In the genomic region with DNA sequence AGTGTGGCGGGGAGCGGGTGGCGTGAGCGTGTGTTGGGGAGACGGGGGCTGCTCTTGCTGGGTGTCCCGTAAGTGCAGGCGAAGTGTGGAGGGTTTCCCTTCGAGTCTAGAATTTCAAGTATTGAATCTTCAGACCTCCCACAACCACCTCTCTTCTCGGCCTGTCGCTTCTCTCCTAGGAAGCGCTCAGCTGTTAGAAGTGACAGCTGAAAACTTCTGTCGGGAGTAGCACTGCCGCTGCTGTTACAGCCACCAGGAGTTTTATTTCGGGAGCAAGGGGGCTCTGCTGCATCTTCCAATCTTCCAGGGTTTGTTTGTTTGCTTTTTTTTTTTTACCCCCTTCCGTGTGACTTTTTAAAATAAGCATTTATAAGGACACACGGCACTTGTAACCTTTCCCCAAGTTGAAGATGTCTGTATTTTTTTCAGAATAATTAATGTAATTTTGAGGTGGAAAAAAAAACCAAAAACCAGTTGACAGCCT, we compare ENCODE assay signal across 8 cellular contexts. TPM values are rescaled to one million over a fixed set of nuclear protein-coding genes. Genes with fewer than 3 reads are reported as not detected.
DNase-seq lines count a peak whose midpoint lies in the region; ATAC-seq and TF ChIP-seq lines count a peak whose summit lies in the region.

No MANE protein-coding gene starts in this region.

- ATAC-seq in IMR-90 (ENCODE audit: low read depth) (peak; percentile 2), heart left ventricle (peak in 1 of 4 donors; percentile 16)
- no peak for ATAC-seq in activated T-cell treated with anti-CD3 and anti-CD28 coated beads, Interleukin-2, amount 50 U/mL, for 4 hours

- H3K36me3 Mint-ChIP-seq in activated T-cell treated with anti-CD3 and anti-CD28 coated beads, Interleukin-2, amount 50 U/mL, for 4 hours (ENCODE audit: insufficient read depth): peaks cover 7% of the 10 kb centered on the region

- H2BK15ac ChIP-seq in IMR-90 (ENCODE audit: low read depth, low read length): no peak overlapping the region

- peak overlapping the region in 1 of 2 experiments; percentile 38; a peak in 1 of 4 replicates for H4K8ac ChIP-seq in IMR-90 (ENCODE audit: low read depth in 2 of 2, low read length in 2 of 2)

- BruUV-seq in IMR-90 (replicated peaks; lab: Mats Ljungman, UMichigan): no TSS peak

- peaks cover 12% of the 10 kb centered on the region for H4K20me1 ChIP-seq in IMR-90 (ENCODE audit: insufficient read depth, low read length)

- H3K4me3 ChIP-seq in IMR-90 (ENCODE audit: insufficient read depth, low read depth, low read length) (peak overlapping the region; percentile 56), heart left ventricle (peak overlapping the region; percentile 67 to 100 (median 91)), prostate gland (peak overlapping the region; percentile 65 to 68)

- TF ChIP-seq RAD21 in IMR-90 (IDR thresholded peaks at IDR 0.05; ENCODE audit: low read length): no peak

- peaks cover 2% of the 10 kb centered on the region; the same call in 1 of the 2 replicates for H3K4me1 ChIP-seq in IMR-90 (ENCODE audit: control insufficient read depth, insufficient read depth, low read length)
- peaks cover 0 to 38% (median 20%) of the 10 kb centered on the region in 12 donors for H3K4me1 ChIP-seq in heart left ventricle
- H3K4me1 ChIP-seq in prostate gland (replicated peaks): peaks cover 14% of the 10 kb centered on the region

- TF ChIP-seq CTCF in IMR-90 (conservative IDR thresholded peaks at IDR 0.05; ENCODE audit: low read depth, low read length) (no peak), heart left ventricle (IDR thresholded peaks at IDR 0.05) (no peak), prostate gland (IDR thresholded peaks at IDR 0.05) (no peak)

- H3K9ac ChIP-seq in IMR-90 (ENCODE audit: low read depth, low read length): peak overlapping the region; percentile 79

- no peak overlapping the region for H2BK20ac ChIP-seq in IMR-90 (ENCODE audit: low read depth, low read length)

- no peak overlapping the region for H4K91ac ChIP-seq in IMR-90 (ENCODE audit: insufficient read depth, low read depth, low read length)

- 0 out of 2 replicates have a peak, but pooled peaks cover 6% of the 10 kb centered on the region for H3K9me1 ChIP-seq in IMR-90 (ENCODE audit: insufficient read depth, low read length)

- POLR2A ChIA-PET in IMR-90 (lab: Charles Lee; ENCODE audit: unreplicated experiment): no interaction called here

- H3K27ac ChIP-seq in IMR-90 (ENCODE audit: insufficient read depth, low read length) (peak overlapping the region; percentile 69), heart left ventricle (peak overlapping the region; percentile 77 to 95 (median 88)), prostate gland (peak overlapping the region; percentile 80 to 83)

- H3K4me1 Mint-ChIP-seq in activated T-cell treated with anti-CD3 and anti-CD28 coated beads, Interleukin-2, amount 50 U/mL, for 4 hours (ENCODE audit: low read depth): peaks cover 46% of the 10 kb centered on the region

- peak overlapping the region; percentile 71 for H3K4me2 ChIP-seq in IMR-90 (ENCODE audit: low read depth, low read length)

- DNase-seq in stimulated activated CD4-positive, alpha-beta T cell treated with anti-CD3 and anti-CD28 coated beads, Interleukin-12 subunit alpha, Interleukin-12 subunit beta, amount 100 ng/mL, for 24 hours (ENCODE audit: low read depth in 2 of 2): peak; percentile 5 to 22
- DNase-seq in stimulated activated CD4-positive, alpha-beta T cell treated with anti-CD3 and anti-CD28 coated beads, Interleukin-4, amount 100 ng/mL, for 1 hour: no peak
- DNase-seq in IMR-90 (peak; percentile 8), heart left ventricle (peak in 1 of 5 donors; percentile 41), prostate gland (ENCODE audit: low spot score) (no peak), COR-L47 (lab: John Stamatoyannopoulos, UW) (no peak), NCI-H2029 treated with DMSO at 0.1 percent for 48 hours (lab: John Stamatoyannopoulos, UW) (no peak)
- no peak for DNase-seq in activated T-cell treated with anti-CD3 and anti-CD28 coated beads, Interleukin-2, amount 50 U/mL, for 4 hours

- H3K23ac ChIP-seq in IMR-90 (ENCODE audit: low read depth, low read length): peak overlapping the region; percentile 69

- peak overlapping the region; percentile 80 for H3K14ac ChIP-seq in IMR-90 (replicated peaks; ENCODE audit: low read depth, low read length)

- H3K4ac ChIP-seq in IMR-90 (ENCODE audit: low read depth, low read length): no peak overlapping the region

- no peaks in the 10 kb centered on the region for H3K9me3 Mint-ChIP-seq in activated T-cell treated with anti-CD3 and anti-CD28 coated beads, Interleukin-2, amount 50 U/mL, for 4 hours

- H2AK5ac ChIP-seq in IMR-90 (ENCODE audit: low read depth, low read length): peak overlapping the region; percentile 63; the same call in 1 of the 2 replicates

- H3K27me3 Mint-ChIP-seq in activated T-cell treated with anti-CD3 and anti-CD28 coated beads, Interleukin-2, amount 50 U/mL, for 4 hours (ENCODE audit: low read depth): no peaks in the 10 kb centered on the region

- no peak for TF ChIP-seq POLR2A in IMR-90 (IDR thresholded peaks at IDR 0.05; ENCODE audit: low read depth, low read length)
- TF ChIP-seq POLR2A in heart left ventricle (IDR thresholded peaks at IDR 0.05): no peak
- no peak for TF ChIP-seq POLR2A in prostate gland (IDR thresholded peaks at IDR 0.05)

- H3K56ac ChIP-seq in IMR-90 (ENCODE audit: extremely low read depth, insufficient read depth, low read length): peak overlapping the region; percentile 19; the same call in 1 of the 2 replicates

- no peak overlapping the region for H3K18ac ChIP-seq in IMR-90 (ENCODE audit: low read depth, low read length)

- no CpG with 5 or more reads among the region's 16 CpGs for WGBS in IMR-90 (ENCODE audit: extremely low coverage in 2 of 2, insufficient read length in 1 of 2), 2 experiments
- 0% methylated on average over 14 to 16 of the region's 16 CpGs for WGBS in heart left ventricle, 4 donors
- under 1% methylated on average over 16 of the region's 16 CpGs for WGBS in prostate gland

- no peaks in the 10 kb centered on the region for H3K27me3 ChIP-seq in IMR-90 (ENCODE audit: control insufficient read depth, insufficient read depth, low read length)
- no peaks in the 10 kb centered on the region for H3K27me3 ChIP-seq in heart left ventricle
- H3K27me3 ChIP-seq in prostate gland (replicated peaks; ENCODE audit: insufficient read depth): no peaks in the 10 kb centered on the region

- H3K4me3 Mint-ChIP-seq in activated T-cell treated with anti-CD3 and anti-CD28 coated beads, Interleukin-2, amount 50 U/mL, for 4 hours: peak overlapping the region; percentile 98

- CTCF ChIA-PET in IMR-90 (lab: Yijun Ruan, JAX): interaction anchor here (0.5 to 1.0 kb wide), 2 partner anchors 71 to 391 kb away, joined by 3 read pairs; a partner anchor contains a TSS

- H3K36me3 ChIP-seq in IMR-90 (ENCODE audit: control insufficient read depth, insufficient read depth, low read length) (no peaks in the 10 kb centered on the region; the same call in 1 of the 2 replicates), heart left ventricle (peaks cover 0 to 26% (median 7%) of the 10 kb centered on the region in 9 donors), prostate gland (no peaks in the 10 kb centered on the region)

- H3K9me3 ChIP-seq in IMR-90 (ENCODE audit: control insufficient read depth, insufficient read depth, low read length) (no peaks in the 10 kb centered on the region), heart left ventricle (no peaks in the 10 kb centered on the region), prostate gland (no peaks in the 10 kb centered on the region)

- H3K79me1 ChIP-seq in IMR-90 (ENCODE audit: low read depth in 1 of 2, low read length in 2 of 2): peaks cover 0 to 44% of the 10 kb centered on the region in 2 experiments; a peak in 3 of 4 replicates

- peak overlapping the region; percentile 97 for H2AFZ ChIP-seq in IMR-90 (replicated peaks; ENCODE audit: low read length, poor library complexity)

- dilution Hi-C loops in IMR-90 (cut with HindIII; ENCODE audit: low sequenced_read_pairs, unreplicated experiment): no loop called here

- intact Hi-C loops in IMR-90 (cut with micrococcal nuclease) (no loop called here), heart left ventricle (cut with DNase I) (loop anchor here in 2 of 10 donors (2.0 to 10.0 kb wide), 2 partner anchors 71 kb away; a partner anchor contains a TSS), prostate gland (cut with DNase I) (no loop called here)

- H2BK5ac ChIP-seq in IMR-90 (ENCODE audit: low read depth, low read length, poor library complexity, severe bottlenecking): peak overlapping the region; percentile 29

- peak overlapping the region; percentile 91 for H2AK9ac ChIP-seq in IMR-90 (replicated peaks; ENCODE audit: low read depth, low read length, poor library complexity)

- H2BK120ac ChIP-seq in IMR-90 (ENCODE audit: low read depth, low read length): no peak overlapping the region

- in situ Hi-C loops in IMR-90 (cut with MboI; ENCODE audit: low sequenced_read_pairs): no loop called here

- no peak overlapping the region for H4K5ac ChIP-seq in IMR-90 (ENCODE audit: low read depth, low read length)

TF ChIP-seq in IMR-90, 13 proteins besides CTCF, POLR2A, EP300 and RAD21:
- TF ChIP-seq MAZ (IDR thresholded peaks at IDR 0.05; ENCODE audit: borderline replicate concordance, low read depth, low read length): no peak
- no peak for TF ChIP-seq SMC3 (IDR thresholded peaks at IDR 0.05; ENCODE audit: low read depth, low read length)
- no peak for TF ChIP-seq NFE2L2 (IDR thresholded peaks at IDR 0.05; ENCODE audit: low read depth, low read length)

RNA-seq across cellular contexts. Expression of a gene that starts 0.7 kb away (rescaled TPM):
- total RNA-seq in IMR-90 (2012; rRNA removed): 18.9 and 20.3 TPM in 2 replicates
- polyA plus RNA-seq in IMR-90 (2012; rRNA removed): 9.7 and 11.7 TPM in 2 replicates
- 1.5 and 1.8 TPM in 2 replicates for polyA plus RNA-seq in IMR-90 (2012; cell fraction: cytosol; rRNA removed)
- 1.9 and 12.3 TPM in 2 replicates for polyA plus RNA-seq in IMR-90 (2012; cell fraction: nucleus; rRNA removed; ENCODE audit: low replicate concordance)
- 10 to 100 TPM; 45.3 to 50.1 (median 49.6) TPM for total RNA-seq in activated T-cell treated with anti-CD3 and anti-CD28 coated beads, Interleukin-2, amount 50 U/mL, for 4 hours
- total RNA-seq in heart left ventricle: 10 to 100 TPM; 13.5 to 29.4 (median 24.5) TPM
- 10 to 100 TPM in 1 of 2 donors, 1 to 10 TPM in 1; 7.8 to 11.6 TPM for polyA plus RNA-seq in heart left ventricle
- total RNA-seq in prostate gland: 10 to 100 TPM; 28.2 to 38.1 TPM

RNA-seq across cellular contexts. Expression of a gene that starts 0.9 kb away (rescaled TPM):
- total RNA-seq in IMR-90 (2012; rRNA removed) (4.4 and 4.7 TPM in 2 replicates), heart left ventricle (1 to 10 TPM; 3.7 to 8.5 (median 6.2) TPM), prostate gland (10 to 100 TPM; 13.3 to 22.5 TPM)
- polyA plus RNA-seq in IMR-90 (2012; rRNA removed) (2.2 TPM in 2 replicates), heart left ventricle (1 to 10 TPM; 4.6 to 7.0 TPM)
- 0.58 and 1.1 TPM in 2 replicates for polyA plus RNA-seq in IMR-90 (2012; cell fraction: cytosol; rRNA removed)
- polyA plus RNA-seq in IMR-90 (2012; cell fraction: nucleus; rRNA removed; ENCODE audit: low replicate concordance): 0.90 and 3.7 TPM in 2 replicates
- 1 to 10 TPM; 6.5 to 9.6 (median 8.0) TPM for total RNA-seq in activated T-cell treated with anti-CD3 and anti-CD28 coated beads, Interleukin-2, amount 50 U/mL, for 4 hours

Comparison
In these comparisons a context has a peak if more than half of its experiments do, and no peak if none do; other contexts are left out.
1. DNase-seq: peak in stimulated activated CD4-positive, alpha-beta T cell treated with anti-CD3 and anti-CD28 coated beads, Interleukin-12 subunit alpha, Interleukin-12 subunit beta, amount 100 ng/mL, for 24 hours (2 of 2) and IMR-90 (single experiment); none in stimulated activated CD4-positive, alpha-beta T cell treated with anti-CD3 and anti-CD28 coated beads, Interleukin-4, amount 100 ng/mL, for 1 hour (single experiment), activated T-cell treated with anti-CD3 and anti-CD28 coated beads, Interleukin-2, amount 50 U/mL, for 4 hours (single experiment), prostate gland (single experiment), COR-L47 (single experiment) and NCI-H2029 treated with DMSO at 0.1 percent for 48 hours (single experiment).
2. Peak in every context shown above with its lines, with median percentiles within 50 percentile points of each other: H3K27ac ChIP-seq and H3K4me3 ChIP-seq.